ENCODE assay signal across 8 cellular contexts in the genomic region with DNA sequence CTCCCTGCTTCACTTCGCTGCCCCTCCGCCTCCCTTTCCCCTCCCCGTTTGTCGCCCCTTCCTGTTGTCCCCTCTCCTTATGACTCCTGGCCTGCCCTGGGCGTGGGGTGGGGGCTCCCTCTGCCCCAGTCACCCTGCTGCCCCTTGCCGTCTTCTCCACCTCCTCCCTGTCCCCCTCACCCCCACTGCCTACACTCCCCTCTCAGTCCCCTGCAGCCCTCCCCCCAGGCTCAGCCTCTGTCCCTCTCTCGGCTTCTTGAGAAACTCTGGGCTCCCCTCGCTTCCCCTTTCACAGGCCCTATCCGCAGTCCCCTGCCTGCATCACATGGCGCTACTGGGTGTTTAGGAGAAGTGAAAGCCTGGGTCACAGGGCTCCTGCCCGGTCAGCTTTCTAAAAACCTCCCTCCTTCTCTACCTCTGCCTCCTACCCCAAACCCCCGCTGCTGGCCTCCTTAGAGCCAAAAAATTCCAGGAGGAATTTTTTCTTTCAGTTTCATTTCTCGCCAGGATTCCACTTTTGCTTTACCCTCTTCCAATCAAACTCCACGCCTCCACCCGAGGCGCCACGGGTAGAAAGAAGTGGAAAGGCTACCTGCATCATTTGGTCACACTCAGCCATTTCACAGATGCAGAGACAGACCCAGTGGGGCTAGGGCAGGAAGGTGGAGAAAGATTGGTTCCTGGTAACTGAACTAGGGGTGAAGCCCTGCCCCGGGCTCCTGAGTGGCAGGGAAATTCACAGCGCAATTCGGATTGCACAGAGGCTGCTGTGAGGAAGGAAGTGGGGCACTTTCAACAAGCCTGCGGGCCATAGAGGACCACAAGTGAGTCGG. TPM values are rescaled to one million over a fixed set of nuclear protein-coding genes. Genes with fewer than 3 reads are reported as not detected.
DNase-seq lines count a peak whose midpoint lies in the region; ATAC-seq and TF ChIP-seq lines count a peak whose summit lies in the region.

A gene (minus strand): TSS at position 268 of the 833 bp plus-strand sequence. CDS start 625 bp downstream, outside the sequence.

- H3K36me3 ChIP-seq in effector memory CD4-positive, alpha-beta T cell (ENCODE audit: control insufficient read depth, insufficient read depth, low read length), result no peaks in the 10 kb centered on the region
- no peaks in the 10 kb centered on the region for H3K36me3 ChIP-seq in thymus (ENCODE audit: control insufficient read depth, insufficient read depth)

- peak within 1 kb of the TSS; percentile 45 for H3K27ac ChIP-seq in effector memory CD4-positive, alpha-beta T cell (ENCODE audit: insufficient read depth, low read length, poor library complexity, severe bottlenecking)
- peak within 1 kb of the TSS; percentile 77 for H3K27ac ChIP-seq in thymus (ENCODE audit: low read depth)

- TF ChIP-seq CTCF in AG09309 (IDR thresholded peaks at IDR 0.05; ENCODE audit: control insufficient read depth, insufficient read depth, low read depth, low read length, missing control alignments), result no peak

- H3K27ac Mint-ChIP-seq in T-helper 17 cell, result peak within 1 kb of the TSS; percentile 78

- peak within 1 kb of the TSS; percentile 48 for H3K4me3 ChIP-seq in AG09309 (ENCODE audit: control insufficient read depth, low read depth, low read length)
- peak within 1 kb of the TSS; percentile 35 for H3K4me3 ChIP-seq in effector memory CD4-positive, alpha-beta T cell (ENCODE audit: insufficient read depth, low read depth, low read length, poor library complexity, severe bottlenecking)
- H3K4me3 ChIP-seq in thymus (ENCODE audit: low read length), result peak within 1 kb of the TSS; percentile 37

- peaks cover 20% of the 10 kb centered on the region for H3K4me1 Mint-ChIP-seq in T-helper 17 cell

- H3K27me3 ChIP-seq in effector memory CD4-positive, alpha-beta T cell (replicated peaks; ENCODE audit: control insufficient read depth, insufficient read depth, low read length, poor library complexity, severe bottlenecking), result peaks cover 14% of the 10 kb centered on the region
- peaks cover 18% of the 10 kb centered on the region for H3K27me3 ChIP-seq in thymus (ENCODE audit: control insufficient read depth, insufficient read depth)

- H3K9me3 ChIP-seq in T-helper 17 cell (ENCODE audit: control insufficient read depth, low read length, poor library complexity, severe bottlenecking) (no peaks in the 10 kb centered on the region), thymus (ENCODE audit: control insufficient read depth) (no peaks in the 10 kb centered on the region)
- H3K9me3 ChIP-seq in effector memory CD4-positive, alpha-beta T cell (ENCODE audit: control insufficient read depth, low read length), result no peaks in the 10 kb centered on the region

- peaks cover 23% of the 10 kb centered on the region for H3K27me3 Mint-ChIP-seq in T-helper 17 cell

- DNase-seq in AG09309 (ENCODE audit: low read depth) (no peak), T-helper 17 cell (no peak), mesenteric fat pad (ENCODE audit: low spot score) (peak; percentile 89), T-helper 9 cell (no peak)
- DNase-seq in effector memory CD4-positive, alpha-beta T cell, result no peak

- WGBS in thymus, result 5% methylated on average over 22 of the region's 22 CpGs

- ATAC-seq in GM19023 (IDR thresholded peaks at IDR 0.05; ENCODE audit: unreplicated experiment), result peak; percentile 71
- ATAC-seq in HG03103 (IDR thresholded peaks at IDR 0.05; ENCODE audit: low read depth, unreplicated experiment), result peak; percentile 74
- peak; percentile 71 for ATAC-seq in T-helper 17 cell

- peaks cover 18% of the 10 kb centered on the region for H3K4me1 ChIP-seq in effector memory CD4-positive, alpha-beta T cell (ENCODE audit: control insufficient read depth, insufficient read depth, low read length, poor library complexity, severe bottlenecking)
- peaks cover 5% of the 10 kb centered on the region for H3K4me1 ChIP-seq in thymus (ENCODE audit: control insufficient read depth, insufficient read depth, low read length)

- peak within 1 kb of the TSS; percentile 86 for H3K4me3 Mint-ChIP-seq in T-helper 17 cell

- H3K36me3 Mint-ChIP-seq in T-helper 17 cell (ENCODE audit: low read depth), result peaks cover 3% of the 10 kb centered on the region

RNA-seq across cellular contexts. Expression of the gene that starts here (rescaled TPM):
- 10 to 100 TPM in 1 of 2 donors, 1 to 10 TPM in 1; 3.5 to 11.2 TPM for total RNA-seq in T-helper 17 cell
- total RNA-seq in mesenteric fat pad, result 47.4 TPM
- 37.5 TPM for polyA plus RNA-seq in thymus
